In genomic region chr17:77407321-77408277, GRCh38 we compare ENCODE assay signal across 11 cellular contexts.
A peak's percentile ranks its signal among the peaks of the same experiment; 100 is the strongest.
DNase-seq lines count a peak whose midpoint lies in the region; ATAC-seq and TF ChIP-seq lines count a peak whose summit lies in the region.
"Had no signal": no experiment of that assay in that cellular context is flagged by ENCODE, and none has a peak within 500 bp of the region (broad histone marks: within the 10 kb centered on the region; RNA-seq: fewer than 3 reads in every experiment).

No MANE protein-coding gene starts in this region.

- CTCF ChIA-PET in naive thymus-derived CD4-positive, alpha-beta T cell (lab: Charles Lee), result interaction anchor here (1.0 to 1.3 kb wide), 4 partner anchors 22 to 87 kb away, joined by 3 to 6 read pairs (median 4); no protein-coding TSS in a partner anchor

- H3K36me3 ChIP-seq in left ventricle myocardium inferior (peaks cover 10% of the 10 kb centered on the region), aorta (ENCODE audit: control insufficient read depth in 1 of 2, insufficient read depth in 2 of 2, low read length in 1 of 2) (no peaks in the 10 kb centered on the region)
- peaks cover 0 to 4% (median 0%) of the 10 kb centered on the region in 3 experiments for H3K36me3 ChIP-seq in naive thymus-derived CD4-positive, alpha-beta T cell (ENCODE audit: control insufficient read depth in 2 of 3, insufficient read depth in 3 of 3, low read length in 3 of 3)

- H3K27me3 ChIP-seq in left ventricle myocardium inferior (ENCODE audit: low read depth), result no peaks in the 10 kb centered on the region
- no peaks in the 10 kb centered on the region for H3K27me3 ChIP-seq in naive thymus-derived CD4-positive, alpha-beta T cell (ENCODE audit: control insufficient read depth in 2 of 2, insufficient read depth in 2 of 2, low read length in 2 of 2)
- H3K27me3 ChIP-seq in aorta (ENCODE audit: control insufficient read depth in 1 of 2, insufficient read depth in 2 of 2, low read length in 1 of 2), result no peaks in the 10 kb centered on the region

- DNase-seq in left ventricle myocardium inferior (no peak), left ventricle myocardium superior (no peak), aorta (peak; percentile 79 to 90), glomerular visceral epithelial cell (ENCODE audit: extremely low spot score) (no peak), NCI-H187 treated with DMSO at 0.1 percent for 48 hours (lab: John Stamatoyannopoulos, UW) (no peak)
- no peak for DNase-seq in central memory CD8-positive, alpha-beta T cell (ENCODE audit: low spot score in 2 of 2)
- DNase-seq in naive thymus-derived CD4-positive, alpha-beta T cell, result no peak
- DNase-seq: NCI-H2227 treated with DMSO at 0.1 percent for 48 hours had no signal

- POLR2A ChIA-PET in naive thymus-derived CD4-positive, alpha-beta T cell (lab: Charles Lee), result interaction anchor here (0.6 to 66.9 kb wide), 9 partner anchors 5 to 407 kb away, joined by 3 to 3353 read pairs (median 4); no protein-coding TSS in a partner anchor

- ATAC-seq in left ventricle myocardium superior, result no peak
- no peak for ATAC-seq in central memory CD8-positive, alpha-beta T cell (replicated peaks; ENCODE audit: extremely low read depth, poor library complexity, severe bottlenecking)
- ATAC-seq in naive thymus-derived CD4-positive, alpha-beta T cell, result no peak
- peak; percentile 56 for ATAC-seq in aorta (ENCODE audit: low FRiP score)
- no peak for ATAC-seq in GM21367 (IDR thresholded peaks at IDR 0.05; ENCODE audit: unreplicated experiment)

- peaks cover 12% of the 10 kb centered on the region for H3K36me3 Mint-ChIP-seq in central memory CD8-positive, alpha-beta T cell (ENCODE audit: insufficient read depth)
- peaks cover 4 to 44% (median 8%) of the 10 kb centered on the region in 5 donors for H3K36me3 Mint-ChIP-seq in naive thymus-derived CD4-positive, alpha-beta T cell

- H3K4me1 ChIP-seq in left ventricle myocardium inferior (peaks cover 81% of the 10 kb centered on the region), aorta (ENCODE audit: control insufficient read depth in 1 of 2, insufficient read depth in 2 of 2, low read length in 2 of 2) (peaks cover 0 to 8% of the 10 kb centered on the region in 2 donors)
- peaks cover 82 to 90% of the 10 kb centered on the region in 2 donors for H3K4me1 ChIP-seq in naive thymus-derived CD4-positive, alpha-beta T cell (ENCODE audit: control insufficient read depth in 2 of 2, insufficient read depth in 2 of 2, low read length in 2 of 2)

- H3K9me3 ChIP-seq in left ventricle myocardium inferior (replicated peaks) (peaks cover 3% of the 10 kb centered on the region), aorta (ENCODE audit: control insufficient read depth, low read length) (no peaks in the 10 kb centered on the region)
- H3K9me3 ChIP-seq in naive thymus-derived CD4-positive, alpha-beta T cell (ENCODE audit: control insufficient read depth in 2 of 3, low read length in 3 of 3), result no peaks in the 10 kb centered on the region

- no peak for TF ChIP-seq CTCF in left ventricle myocardium inferior (IDR thresholded peaks at IDR 0.05; ENCODE audit: borderline replicate concordance)

- no peak overlapping the region for H3K4me3 ChIP-seq in left ventricle myocardium inferior
- H3K4me3 ChIP-seq in naive thymus-derived CD4-positive, alpha-beta T cell (ENCODE audit: low read length), result peak overlapping the region; percentile 66
- no peak overlapping the region for H3K4me3 ChIP-seq in aorta (ENCODE audit: low read length in 2 of 2)
- H3K4me3 ChIP-seq: lung, SK-N-MC had no signal

- WGBS in aorta, 2 donors, result 43 to 46% methylated on average over 10 to 11 of the region's 11 CpGs

- H3K27me3 Mint-ChIP-seq in central memory CD8-positive, alpha-beta T cell, result no peaks in the 10 kb centered on the region
- no peaks in the 10 kb centered on the region for H3K27me3 Mint-ChIP-seq in naive thymus-derived CD4-positive, alpha-beta T cell

- peak overlapping the region; percentile 76 for H3K27ac ChIP-seq in left ventricle myocardium inferior (replicated peaks)
- peak overlapping the region; percentile 81 for H3K27ac ChIP-seq in naive thymus-derived CD4-positive, alpha-beta T cell (ENCODE audit: low read depth, low read length)
- peak overlapping the region; percentile 59 to 69 for H3K27ac ChIP-seq in aorta (ENCODE audit: low read depth in 1 of 2, low read length in 2 of 2)

- H3K9me3 Mint-ChIP-seq in central memory CD8-positive, alpha-beta T cell, result no peaks in the 10 kb centered on the region
- H3K9me3 Mint-ChIP-seq in naive thymus-derived CD4-positive, alpha-beta T cell, result peaks cover 0 to 2% (median 0%) of the 10 kb centered on the region in 11 donors

- intact Hi-C loops in left ventricle myocardium inferior (cut with micrococcal nuclease) (no loop called here), left ventricle myocardium superior (cut with micrococcal nuclease) (no loop called here), aorta (cut with DNase I) (loop anchor here (5.0 kb wide), 2 partner anchors 35 to 75 kb away; no protein-coding TSS in a partner anchor)
- intact Hi-C loops in naive thymus-derived CD4-positive, alpha-beta T cell (cut with micrococcal nuclease), result loop anchor here in 1 of 2 donors (2.0 kb wide), 1 partner anchor 13 kb away; no protein-coding TSS in a partner anchor

- peak overlapping the region; percentile 89 for H3K4me3 Mint-ChIP-seq in central memory CD8-positive, alpha-beta T cell
- H3K4me3 Mint-ChIP-seq in naive thymus-derived CD4-positive, alpha-beta T cell, result peak overlapping the region; percentile 75 to 100 (median 86)

- peak overlapping the region; percentile 98 for H3K27ac Mint-ChIP-seq in central memory CD8-positive, alpha-beta T cell (ENCODE audit: low read depth)
- peak overlapping the region; percentile 87 to 100 (median 97) for H3K27ac Mint-ChIP-seq in naive thymus-derived CD4-positive, alpha-beta T cell

- H3K4me1 Mint-ChIP-seq in central memory CD8-positive, alpha-beta T cell, result peaks cover 91% of the 10 kb centered on the region
- H3K4me1 Mint-ChIP-seq in naive thymus-derived CD4-positive, alpha-beta T cell, result peaks cover 68 to 96% (median 87%) of the 10 kb centered on the region in 7 donors

Comparison
In these comparisons a context has a peak if more than half of its experiments do, and no peak if none do; other contexts are left out.
1. DNase-seq: peak in aorta (2 of 2); none in left ventricle myocardium inferior (single experiment), left ventricle myocardium superior (single experiment), central memory CD8-positive, alpha-beta T cell (0 of 2), naive thymus-derived CD4-positive, alpha-beta T cell (0 of 9), glomerular visceral epithelial cell (single experiment) and NCI-H187 treated with DMSO at 0.1 percent for 48 hours (single experiment).
2. intact Hi-C loops: an anchor here in aorta (5.0 kb wide); none called in left ventricle myocardium inferior and left ventricle myocardium superior.
3. Peak in every context shown above with its lines, with median percentiles within 50 percentile points of each other: H3K27ac ChIP-seq.